13 cellular contexts compared by ENCODE assay signal in genomic region chr1:170663011-170663410, GRCh38. TPM values are rescaled to one million over a fixed set of nuclear protein-coding genes. Genes with fewer than 3 reads are reported as not detected.
DNase-seq lines count a peak whose midpoint lies in the region; ATAC-seq, FAIRE-seq and TF ChIP-seq lines count a peak whose summit lies in the region.
"Had no signal": no experiment of that assay in that cellular context is flagged by ENCODE, and none has a peak within 500 bp of the region (broad histone marks: within the 10 kb centered on the region; RNA-seq: fewer than 3 reads in every experiment).

No MANE protein-coding gene starts in this region.

- H3K9ac ChIP-seq in SK-N-MC (ENCODE audit: insufficient read length), result peak overlapping the region; percentile 85

- ATAC-seq in psoas muscle (peak in 1 of 4 donors; percentile 26), HG03571 (IDR thresholded peaks at IDR 0.05; ENCODE audit: unreplicated experiment) (no peak)

- H3K4me3 ChIP-seq in SK-N-MC (peak overlapping the region; percentile 95), psoas muscle (peak overlapping the region; percentile 72)

- intact Hi-C loops in psoas muscle (cut with DNase I), result loop anchor here (5.0 to 10.0 kb wide), 4 partner anchors 104 to 648 kb away; partner anchors contain the start of genes GORAB (in 1 of the 2) and KIFAP3 (in 1 of the 2)

- H3K27me3 ChIP-seq in psoas muscle (ENCODE audit: insufficient read depth in 3 of 3, low read length in 2 of 3), result peaks cover 0 to 4% (median 0%) of the 10 kb centered on the region in 3 donors

- WGBS in psoas muscle, 3 donors, result 0 to 5% (median 2%) methylated on average over 3 of the region's 3 CpGs

- DNase-seq in D721Med (ENCODE audit: insufficient read length, low spot score) (no peak), SK-N-MC (ENCODE audit: low read depth, low spot score) (no peak), globus pallidus (ENCODE audit: low spot score) (peak; percentile 47), psoas muscle (no peak), ecto neural progenitor cell (ENCODE audit: low spot score) (no peak), DMS79 (lab: John Stamatoyannopoulos, UW) (no peak), D341Med (ENCODE audit: low spot score) (no peak)
- DNase-seq: activated CD4-positive, alpha-beta T cell treated with anti-CD3 and anti-CD28 coated beads, Interleukin-2, amount 50 U/mL, for 1 hour; amniotic stem cell; CD8-positive, alpha-beta memory T cell; stimulated activated CD4-positive, alpha-beta T cell treated with anti-CD3 and anti-CD28 coated beads, Interleukin-4, amount 100 ng/mL, for 24 hours had no signal

- H3K9me3 ChIP-seq in SK-N-MC (ENCODE audit: low read depth, low read length), result no peaks in the 10 kb centered on the region
- H3K9me3 ChIP-seq in psoas muscle, result no peaks in the 10 kb centered on the region

- TF ChIP-seq CTCF in D721Med (IDR thresholded peaks at IDR 0.05; ENCODE audit: insufficient read depth, missing control alignments), result no peak
- no peak for TF ChIP-seq CTCF in psoas muscle (IDR thresholded peaks at IDR 0.05)

- peak overlapping the region; percentile 92 for H3K27ac ChIP-seq in SK-N-MC
- H3K27ac ChIP-seq in psoas muscle, result peak overlapping the region; percentile 91

- H3K4me1 ChIP-seq in psoas muscle, result peaks cover 15% of the 10 kb centered on the region

- H3K36me3 ChIP-seq in SK-N-MC (ENCODE audit: insufficient read depth, low read length), result no peaks in the 10 kb centered on the region
- H3K36me3 ChIP-seq in psoas muscle (ENCODE audit: insufficient read depth in 1 of 2, low read depth in 1 of 2), result no peaks in the 10 kb centered on the region

- peak; percentile 66 for FAIRE-seq in D721Med (lab: Jason Lieb, UNC)

RNA-seq across cellular contexts. Expression of gene PRRX1, which starts 0.9 kb away (rescaled TPM):
- 100 to 1,000 TPM in 3 of 4 donors, 10 to 100 TPM in 1; 61.4 to 256 (median 116) TPM for total RNA-seq in psoas muscle
- 10 to 100 TPM; 27.7 to 64.1 (median 53.7) TPM for polyA plus RNA-seq in psoas muscle
- total RNA-seq: CD8-positive, alpha-beta memory T cell had no signal
- polyA plus RNA-seq: CD8-positive, alpha-beta memory T cell; IgD-negative memory B cell had no signal
